ENCODE assay signal across 7 cellular contexts in the genomic region with DNA sequence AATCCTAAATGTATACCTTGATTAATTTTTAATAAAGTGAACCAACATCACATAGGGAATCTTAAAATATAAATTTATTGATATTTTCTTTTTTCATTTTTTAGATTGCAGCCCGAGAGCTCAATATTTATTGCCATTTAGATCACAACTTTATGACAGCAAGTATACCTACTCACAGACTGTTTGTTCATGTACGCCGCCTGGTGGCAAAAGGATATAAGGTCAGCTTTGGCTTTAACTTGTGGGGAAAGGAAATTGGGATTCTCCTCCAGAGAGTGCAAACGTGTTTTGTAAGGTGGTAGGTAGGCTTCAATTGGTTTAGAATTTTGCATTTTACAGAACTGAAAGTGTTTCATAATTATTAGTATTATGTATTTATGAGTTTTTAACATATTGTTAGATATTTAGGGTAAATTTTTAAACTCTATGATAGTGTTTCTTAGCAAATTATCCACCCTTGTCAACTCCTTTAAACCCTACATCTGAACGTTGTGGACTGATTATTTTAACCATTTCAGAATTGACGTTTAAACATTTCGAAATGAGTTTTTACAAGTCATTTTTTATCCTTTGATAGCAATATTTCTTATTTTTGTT. TPM values are rescaled to one million over a fixed set of nuclear protein-coding genes. Genes with fewer than 3 reads are reported as not detected.
A peak's percentile ranks its signal among the peaks of the same experiment; 100 is the strongest.
DNase-seq lines count a peak whose midpoint lies in the region; TF ChIP-seq lines count a peak whose summit lies in the region.

No MANE protein-coding gene starts in this region.

- H3K27me3 Mint-ChIP-seq in activated T-helper 1 cell treated with anti-CD3 and anti-CD28 coated beads, Interleukin-12 subunit alpha, Interleukin-12 subunit beta, Interleukin-2, Interleukin-4 antibody, amounts not matched to agents 30 ng/mL and 10 ng/mL and 1 ng/mL, durations not matched to agents 14 hours and 24 hours and 36 hours (ENCODE audit: insufficient read depth): no peaks in the 10 kb centered on the region
- H3K27me3 Mint-ChIP-seq in type B pancreatic cell: no peaks in the 10 kb centered on the region

- DNase-seq in RPMI7951 (ENCODE audit: low read depth): peak; percentile 57
- DNase-seq in activated T-helper 1 cell treated with anti-CD3 and anti-CD28 coated beads, Interleukin-12 subunit alpha, Interleukin-12 subunit beta, Interleukin-2, Interleukin-4 antibody, amounts not matched to agents 30 ng/mL and 10 ng/mL and 1 ng/mL, durations not matched to agents 14 hours and 24 hours and 36 hours (ENCODE audit: low spot score): peak; percentile 49
- peak; percentile 83 for DNase-seq in fibroblast of peridontal ligament (ENCODE audit: extremely low read depth)
- DNase-seq in non-pigmented ciliary epithelial cell (ENCODE audit: low read depth): peak; percentile 41
- DNase-seq in type B pancreatic cell (ENCODE audit: extremely low spot score, unreplicated experiment): no peak

- H3K4me3 Mint-ChIP-seq in activated T-helper 1 cell treated with anti-CD3 and anti-CD28 coated beads, Interleukin-12 subunit alpha, Interleukin-12 subunit beta, Interleukin-2, Interleukin-4 antibody, amounts not matched to agents 30 ng/mL and 10 ng/mL and 1 ng/mL, durations not matched to agents 14 hours and 24 hours and 36 hours: no peak overlapping the region
- H3K4me3 Mint-ChIP-seq in type B pancreatic cell: no peak overlapping the region

- no peak overlapping the region for H3K27ac Mint-ChIP-seq in activated T-helper 1 cell treated with anti-CD3 and anti-CD28 coated beads, Interleukin-12 subunit alpha, Interleukin-12 subunit beta, Interleukin-2, Interleukin-4 antibody, amounts not matched to agents 30 ng/mL and 10 ng/mL and 1 ng/mL, durations not matched to agents 14 hours and 24 hours and 36 hours
- H3K27ac Mint-ChIP-seq in type B pancreatic cell: no peak overlapping the region

- H3K9me3 Mint-ChIP-seq in activated T-helper 1 cell treated with anti-CD3 and anti-CD28 coated beads, Interleukin-12 subunit alpha, Interleukin-12 subunit beta, Interleukin-2, Interleukin-4 antibody, amounts not matched to agents 30 ng/mL and 10 ng/mL and 1 ng/mL, durations not matched to agents 14 hours and 24 hours and 36 hours: no peaks in the 10 kb centered on the region
- H3K9me3 Mint-ChIP-seq in type B pancreatic cell: no peaks in the 10 kb centered on the region

- intact Hi-C loops in activated T-helper 1 cell treated with anti-CD3 and anti-CD28 coated beads, Interleukin-12 subunit alpha, Interleukin-12 subunit beta, Interleukin-2, Interleukin-4 antibody, amounts not matched to agents 30 ng/mL and 10 ng/mL and 1 ng/mL, durations not matched to agents 14 hours and 24 hours and 36 hours (cut with micrococcal nuclease): loop anchor here (1.0 to 5.0 kb wide), 5 partner anchors 17 to 581 kb away; a partner anchor contains a TSS

- peaks cover 26% of the 10 kb centered on the region for H3K36me3 Mint-ChIP-seq in activated T-helper 1 cell treated with anti-CD3 and anti-CD28 coated beads, Interleukin-12 subunit alpha, Interleukin-12 subunit beta, Interleukin-2, Interleukin-4 antibody, amounts not matched to agents 30 ng/mL and 10 ng/mL and 1 ng/mL, durations not matched to agents 14 hours and 24 hours and 36 hours (ENCODE audit: low read depth)
- H3K36me3 Mint-ChIP-seq in type B pancreatic cell: peaks cover 20% of the 10 kb centered on the region

- no peaks in the 10 kb centered on the region for H3K4me1 Mint-ChIP-seq in activated T-helper 1 cell treated with anti-CD3 and anti-CD28 coated beads, Interleukin-12 subunit alpha, Interleukin-12 subunit beta, Interleukin-2, Interleukin-4 antibody, amounts not matched to agents 30 ng/mL and 10 ng/mL and 1 ng/mL, durations not matched to agents 14 hours and 24 hours and 36 hours (ENCODE audit: low read depth)
- H3K4me1 Mint-ChIP-seq in type B pancreatic cell (ENCODE audit: unreplicated experiment): no peaks in the 10 kb centered on the region

- TF ChIP-seq CTCF in GM12872 (IDR thresholded peaks at IDR 0.05; ENCODE audit: insufficient read depth, low read depth, low read length): peak; percentile 78
- peak; percentile 92 for TF ChIP-seq CTCF in type B pancreatic cell (conservative IDR thresholded peaks at IDR 0.05)

- TF ChIP-seq EP300 in Ishikawa (IDR thresholded peaks at IDR 0.05; ENCODE audit: borderline replicate concordance): no peak

- TF ChIP-seq RAD21 in Ishikawa (IDR thresholded peaks at IDR 0.05; ENCODE audit: low read depth): peak; percentile 78

TF ChIP-seq in Ishikawa, 13 proteins besides CTCF, POLR2A, EP300 and RAD21:
- TF ChIP-seq, protein P1, sequence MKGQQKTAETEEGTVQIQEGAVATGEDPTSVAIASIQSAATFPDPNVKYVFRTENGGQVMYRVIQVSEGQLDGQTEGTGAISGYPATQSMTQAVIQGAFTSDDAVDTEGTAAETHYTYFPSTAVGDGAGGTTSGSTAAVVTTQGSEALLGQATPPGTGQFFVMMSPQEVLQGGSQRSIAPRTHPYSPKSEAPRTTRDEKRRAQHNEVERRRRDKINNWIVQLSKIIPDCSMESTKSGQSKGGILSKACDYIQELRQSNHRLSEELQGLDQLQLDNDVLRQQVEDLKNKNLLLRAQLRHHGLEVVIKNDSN (IDR thresholded peaks at IDR 0.05): no peak
- TF ChIP-seq TEAD4 (IDR thresholded peaks at IDR 0.05): no peak
- TF ChIP-seq, protein P2, sequence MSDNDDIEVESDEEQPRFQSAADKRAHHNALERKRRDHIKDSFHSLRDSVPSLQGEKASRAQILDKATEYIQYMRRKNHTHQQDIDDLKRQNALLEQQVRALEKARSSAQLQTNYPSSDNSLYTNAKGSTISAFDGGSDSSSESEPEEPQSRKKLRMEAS (IDR thresholded peaks at IDR 0.05): no peak
- TF ChIP-seq YY1 (IDR thresholded peaks at IDR 0.05; ENCODE audit: low read depth): no peak

RNA-seq across cellular contexts. Expression of a gene that starts 17.5 kb away (rescaled TPM):
- 67.8 and 81.2 TPM in 2 replicates for total RNA-seq in RPMI7951 (2014; rRNA removed; shearing (Covaris generic))
- 55.9 and 60.3 TPM in 2 replicates for total RNA-seq in activated T-helper 1 cell treated with anti-CD3 and anti-CD28 coated beads, Interleukin-12 subunit alpha, Interleukin-12 subunit beta, Interleukin-2, Interleukin-4 antibody, amounts not matched to agents 30 ng/mL and 10 ng/mL and 1 ng/mL, durations not matched to agents 14 hours and 24 hours and 36 hours
- 24.8 and 55.1 TPM in 2 replicates for total RNA-seq in type B pancreatic cell (ENCODE audit: low replicate concordance)

RNA-seq across cellular contexts. Expression of a gene that starts 17.8 kb away (rescaled TPM):
- total RNA-seq in RPMI7951 (2014; rRNA removed; shearing (Covaris generic)): 6.6 and 10.1 TPM in 2 replicates
- 20.2 and 20.7 TPM in 2 replicates for total RNA-seq in activated T-helper 1 cell treated with anti-CD3 and anti-CD28 coated beads, Interleukin-12 subunit alpha, Interleukin-12 subunit beta, Interleukin-2, Interleukin-4 antibody, amounts not matched to agents 30 ng/mL and 10 ng/mL and 1 ng/mL, durations not matched to agents 14 hours and 24 hours and 36 hours
- total RNA-seq in type B pancreatic cell (ENCODE audit: low replicate concordance): 10.4 and 13.9 TPM in 2 replicates
